Comparison of ENCODE assay signal across 2 cellular contexts in the genomic region with DNA sequence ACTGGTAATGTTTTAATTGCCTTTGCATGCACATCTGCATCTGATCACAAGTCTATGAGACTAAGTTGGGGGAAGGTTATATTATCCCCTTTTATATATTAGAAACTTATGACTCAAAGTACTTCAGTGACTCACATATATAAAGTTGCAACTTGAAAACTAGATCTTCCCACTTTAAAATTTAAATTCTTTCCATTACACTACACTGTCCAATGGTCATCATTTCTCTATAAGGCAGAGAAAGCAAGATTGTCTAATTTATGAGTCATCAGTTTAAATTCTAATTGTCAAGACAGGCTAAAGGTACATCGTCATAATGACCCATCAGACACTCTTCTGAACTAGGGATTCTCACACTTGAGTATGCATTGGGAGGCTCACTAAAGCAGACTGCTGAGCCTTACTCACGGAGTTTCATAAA.
TF ChIP-seq lines count a peak whose summit lies in the region.

No MANE protein-coding gene starts in this region.

TF ChIP-seq in HEK293, 187 proteins besides CTCF, POLR2A, EP300 and RAD21 (continued from another document):
- TF ChIP-seq ZNF580 (tag by site-specific recombination; IDR thresholded peaks at IDR 0.05) (no peak), HIC1 (tag by site-specific recombination; IDR thresholded peaks at IDR 0.05) (0 out of 2 replicates have a peak, but pooled peaks have one; percentile 14), ZBTB48 (tag by site-specific recombination; IDR thresholded peaks at IDR 0.05) (no peak), REST (tag by site-specific recombination; IDR thresholded peaks at IDR 0.05) (no peak)
- TF ChIP-seq, protein P1, sequence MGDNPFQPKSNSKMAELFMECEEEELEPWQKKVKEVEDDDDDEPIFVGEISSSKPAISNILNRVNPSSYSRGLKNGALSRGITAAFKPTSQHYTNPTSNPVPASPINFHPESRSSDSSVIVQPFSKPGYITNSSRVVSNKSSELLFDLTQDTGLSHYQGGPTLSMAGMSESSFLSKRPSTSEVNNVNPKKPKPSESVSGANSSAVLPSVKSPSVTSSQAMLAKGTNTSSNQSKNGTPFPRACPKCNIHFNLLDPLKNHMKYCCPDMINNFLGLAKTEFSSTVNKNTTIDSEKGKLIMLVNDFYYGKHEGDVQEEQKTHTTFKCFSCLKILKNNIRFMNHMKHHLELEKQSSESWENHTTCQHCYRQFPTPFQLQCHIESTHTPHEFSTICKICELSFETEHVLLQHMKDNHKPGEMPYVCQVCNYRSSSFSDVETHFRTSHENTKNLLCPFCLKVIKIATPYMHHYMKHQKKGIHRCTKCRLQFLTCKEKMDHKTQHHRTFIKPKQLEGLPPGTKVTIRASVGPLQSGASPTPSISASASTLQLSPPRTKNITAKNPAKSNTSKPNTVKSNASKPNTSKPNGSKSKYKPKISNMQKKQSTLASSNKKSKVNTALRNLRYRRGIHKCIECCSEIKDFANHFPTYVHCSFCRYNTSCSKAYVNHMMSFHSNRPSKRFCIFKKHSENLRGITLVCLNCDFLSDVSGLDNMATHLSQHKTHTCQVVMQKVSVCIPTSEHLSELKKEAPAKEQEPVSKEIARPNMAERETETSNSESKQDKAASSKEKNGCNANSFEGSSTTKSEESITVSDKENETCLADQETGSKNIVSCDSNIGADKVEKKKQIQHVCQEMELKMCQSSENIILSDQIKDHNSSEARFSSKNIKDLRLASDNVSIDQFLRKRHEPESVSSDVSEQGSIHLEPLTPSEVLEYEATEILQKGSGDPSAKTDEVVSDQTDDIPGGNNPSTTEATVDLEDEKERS (tag by site-specific recombination; IDR thresholded peaks at IDR 0.05): no peak

TF ChIP-seq in GM23338, 12 proteins besides CTCF, POLR2A, EP300 and RAD21 (continued from another document):
- TF ChIP-seq ZNF462 (CRISPR knock-in tag; IDR thresholded peaks at IDR 0.05) (no peak), NANOG (IDR thresholded peaks at IDR 0.05; ENCODE audit: borderline replicate concordance) (no peak), REST (IDR thresholded peaks at IDR 0.05; ENCODE audit: unreplicated experiment) (no peak), STAT1 (IDR thresholded peaks at IDR 0.05; ENCODE audit: unreplicated experiment) (no peak), ZNF331 (CRISPR knock-in tag; IDR thresholded peaks at IDR 0.05; ENCODE audit: low read depth) (no peak), ETS1 (IDR thresholded peaks at IDR 0.05) (no peak), ZNF114 (CRISPR knock-in tag; IDR thresholded peaks at IDR 0.05) (no peak), CREB1 (CRISPR knock-in tag; IDR thresholded peaks at IDR 0.05; ENCODE audit: low read depth) (no peak), JUNB (IDR thresholded peaks at IDR 0.05; ENCODE audit: unreplicated experiment) (no peak)
TF ChIP-seq in GM23338: peak in this region for 0.
